ENCODE assay signal across 12 cellular contexts in the genomic region with DNA sequence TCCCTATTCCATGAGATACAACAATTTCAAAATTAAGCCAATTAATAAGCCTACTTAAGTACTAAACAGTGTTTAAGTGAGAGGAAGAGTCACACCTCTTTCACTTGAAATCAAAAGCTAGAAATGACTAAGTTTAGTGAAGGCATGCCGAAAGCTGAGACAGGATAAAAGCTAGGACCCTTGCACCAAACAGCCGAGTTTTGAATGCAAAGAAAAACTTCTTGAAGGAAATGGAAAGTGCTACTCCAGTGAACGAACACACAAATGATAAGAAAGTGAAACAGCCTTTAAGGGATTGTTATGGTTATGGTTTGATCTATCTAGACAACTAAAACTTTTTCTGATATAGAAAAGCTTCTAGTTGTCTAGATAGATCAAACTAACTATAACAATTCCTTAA.
DNase-seq lines count a peak whose midpoint lies in the region; ATAC-seq lines count a peak whose summit lies in the region.
"Had no signal": no experiment of that assay in that cellular context is flagged by ENCODE, and none has a peak within 500 bp of the region (broad histone marks: within the 10 kb centered on the region; RNA-seq: fewer than 3 reads in every experiment).

No MANE protein-coding gene starts in this region.

- H3K4me1 Mint-ChIP-seq in activated naive CD4-positive, alpha-beta T cell treated with anti-CD3 and anti-CD28 coated beads, Interleukin-2, amount 50 U/mL, for 24 hours: peaks cover 15% of the 10 kb centered on the region
- H3K4me1 Mint-ChIP-seq in immature natural killer cell: peaks cover 0 to 2% of the 10 kb centered on the region in 2 donors

- ATAC-seq in GM21717 (IDR thresholded peaks at IDR 0.05; ENCODE audit: unreplicated experiment): peak; percentile 94
- ATAC-seq in HG03196 (IDR thresholded peaks at IDR 0.05; ENCODE audit: unreplicated experiment): peak; percentile 85
- peak; percentile 32 for ATAC-seq in stimulated activated naive CD8-positive, alpha-beta T cell treated with anti-CD3 and anti-CD28 coated beads, Interleukin-15, Interleukin-2, amounts not matched to agents 100 U/mL and 50 U/mL, for 24 hours
- ATAC-seq in left colon: no peak
- ATAC-seq: left ventricle myocardium superior had no signal

- H3K36me3 Mint-ChIP-seq in activated naive CD4-positive, alpha-beta T cell treated with anti-CD3 and anti-CD28 coated beads, Interleukin-2, amount 50 U/mL, for 24 hours: no peaks in the 10 kb centered on the region
- H3K36me3 Mint-ChIP-seq in immature natural killer cell: no peaks in the 10 kb centered on the region

- H3K4me3 Mint-ChIP-seq in activated naive CD4-positive, alpha-beta T cell treated with anti-CD3 and anti-CD28 coated beads, Interleukin-2, amount 50 U/mL, for 24 hours: peak overlapping the region; percentile 45
- no peak overlapping the region for H3K4me3 Mint-ChIP-seq in immature natural killer cell
- H3K4me3 Mint-ChIP-seq: B cell had no signal

- H3K9me3 Mint-ChIP-seq in activated naive CD4-positive, alpha-beta T cell treated with anti-CD3 and anti-CD28 coated beads, Interleukin-2, amount 50 U/mL, for 24 hours: no peaks in the 10 kb centered on the region
- H3K9me3 Mint-ChIP-seq in immature natural killer cell: no peaks in the 10 kb centered on the region

- no peak for DNase-seq in activated naive CD4-positive, alpha-beta T cell (lab: John Stamatoyannopoulos, UW)
- no peak for DNase-seq in stimulated activated naive CD8-positive, alpha-beta T cell treated with anti-CD3 and anti-CD28 coated beads, Interleukin-15, Interleukin-2, amounts not matched to agents 100 U/mL and 50 U/mL, for 24 hours
- DNase-seq in immature natural killer cell (no peak), NCI-H2029 (lab: John Stamatoyannopoulos, UW) (no peak), left colon (no peak)
- DNase-seq: cerebellar nuclear complex, left ventricle myocardium superior, NCI-H187 treated with DMSO at 0.1 percent for 48 hours had no signal

- intact Hi-C loops in left colon (cut with DNase I, micrococcal nuclease): no loop called here

- no peaks in the 10 kb centered on the region for H3K27me3 Mint-ChIP-seq in activated naive CD4-positive, alpha-beta T cell treated with anti-CD3 and anti-CD28 coated beads, Interleukin-2, amount 50 U/mL, for 24 hours
- H3K27me3 Mint-ChIP-seq in immature natural killer cell (ENCODE audit: low read depth in 3 of 3): peaks cover 0 to 4% (median 2%) of the 10 kb centered on the region in 3 donors

- peak overlapping the region; percentile 3 for H3K27ac Mint-ChIP-seq in activated naive CD4-positive, alpha-beta T cell treated with anti-CD3 and anti-CD28 coated beads, Interleukin-2, amount 50 U/mL, for 24 hours
- H3K27ac Mint-ChIP-seq in immature natural killer cell: no peak overlapping the region
- H3K27ac Mint-ChIP-seq: B cell had no signal
